In genomic region chr9:93096811-93097382, GRCh38 we compare ENCODE assay signal across 9 cellular contexts. TPM values are rescaled to one million over a fixed set of nuclear protein-coding genes. Genes with fewer than 3 reads are reported as not detected.
DNase-seq lines count a peak whose midpoint lies in the region; ATAC-seq and TF ChIP-seq lines count a peak whose summit lies in the region.
"Had no signal": no experiment of that assay in that cellular context is flagged by ENCODE, and none has a peak within 500 bp of the region (broad histone marks: within the 10 kb centered on the region; RNA-seq: fewer than 3 reads in every experiment).

No MANE protein-coding gene starts in this region.

- H3K4me1 Mint-ChIP-seq in endodermal cell (peaks cover 5% of the 10 kb centered on the region), neural progenitor cell (peaks cover 32% of the 10 kb centered on the region)

- H3K36me3 Mint-ChIP-seq in endodermal cell (ENCODE audit: low read depth) (no peaks in the 10 kb centered on the region), neural progenitor cell (no peaks in the 10 kb centered on the region)

- H3K36me3 ChIP-seq in PC-3 (ENCODE audit: low read depth, low read length): no peaks in the 10 kb centered on the region
- no peaks in the 10 kb centered on the region for H3K36me3 ChIP-seq in endodermal cell (ENCODE audit: control insufficient read depth, insufficient read depth, low read length)
- H3K36me3 ChIP-seq in neural progenitor cell: no peaks in the 10 kb centered on the region

- POLR2A ChIA-PET in PC-3 (lab: Charles Lee; ENCODE audit: unreplicated experiment): no interaction called here

- TF ChIP-seq CTCF in C4-2B (conservative IDR thresholded peaks at IDR 0.05) (no peak), PC-3 (conservative IDR thresholded peaks at IDR 0.05; ENCODE audit: low read depth, low read length) (no peak), endodermal cell (conservative IDR thresholded peaks at IDR 0.05) (no peak), neural progenitor cell (IDR thresholded peaks at IDR 0.05) (no peak)

- H3K79me2 ChIP-seq in PC-3 (ENCODE audit: low read length) (peaks cover 53% of the 10 kb centered on the region), neural progenitor cell (ENCODE audit: low read depth) (peaks cover 7% of the 10 kb centered on the region)

- CTCF ChIA-PET in PC-3 (lab: Charles Lee): no interaction called here

- H3K27me3 ChIP-seq in PC-3 (ENCODE audit: low read length) (no peaks in the 10 kb centered on the region), endodermal cell (ENCODE audit: control insufficient read depth, insufficient read depth, low read length, poor library complexity, severe bottlenecking) (no peaks in the 10 kb centered on the region), neural progenitor cell (peaks cover 10% of the 10 kb centered on the region)

- H2AFZ ChIP-seq in PC-3 (ENCODE audit: low read length): peak overlapping the region; percentile 86
- H2AFZ ChIP-seq in neural progenitor cell (replicated peaks): peak overlapping the region; percentile 80

- H3K4me2 ChIP-seq in PC-3 (ENCODE audit: low read length) (peak overlapping the region; percentile 95), neural progenitor cell (peak overlapping the region; percentile 92)

- H3K4me3 Mint-ChIP-seq in endodermal cell (peak overlapping the region; percentile 74), neural progenitor cell (peak overlapping the region; percentile 87)

- H3K9me3 ChIP-seq in PC-3 (ENCODE audit: low read length): no peaks in the 10 kb centered on the region
- no peaks in the 10 kb centered on the region for H3K9me3 ChIP-seq in endodermal cell (ENCODE audit: control insufficient read depth, low read length)
- no peaks in the 10 kb centered on the region for H3K9me3 ChIP-seq in neural progenitor cell (ENCODE audit: low read depth)

- TSS peak; percentile 42 for BruUV-seq in PC-3 (replicated peaks; lab: Mats Ljungman, UMichigan)

- H3K9me2 ChIP-seq in PC-3 (replicated peaks; ENCODE audit: low read length): no peaks in the 10 kb centered on the region

- no peak overlapping the region for H3K27ac Mint-ChIP-seq in endodermal cell
- no peak overlapping the region for H3K27ac Mint-ChIP-seq in neural progenitor cell

- H3K27me3 Mint-ChIP-seq in endodermal cell (ENCODE audit: insufficient read depth): peaks cover 4% of the 10 kb centered on the region
- H3K27me3 Mint-ChIP-seq in neural progenitor cell (ENCODE audit: insufficient read depth, low read depth): peaks cover 2% of the 10 kb centered on the region

- no peak for ATAC-seq in PC-3
- ATAC-seq in HG02588 (IDR thresholded peaks at IDR 0.05; ENCODE audit: unreplicated experiment): no peak

- H3K9me3 Mint-ChIP-seq in endodermal cell: peaks cover 8% of the 10 kb centered on the region
- H3K9me3 Mint-ChIP-seq in neural progenitor cell: peaks cover 3% of the 10 kb centered on the region

- H3K4me3 ChIP-seq in PC-3 (ENCODE audit: low read length): peak overlapping the region; percentile 91
- peak overlapping the region; percentile 89 for H3K4me3 ChIP-seq in endodermal cell (ENCODE audit: low read length)
- peak overlapping the region; percentile 89 for H3K4me3 ChIP-seq in neural progenitor cell

- no peaks in the 10 kb centered on the region for H3F3A ChIP-seq in PC-3 (ENCODE audit: low read length, unreplicated experiment)
- peaks cover 11% of the 10 kb centered on the region for H3F3A ChIP-seq in neural progenitor cell (ENCODE audit: low read depth)

- H4K20me1 ChIP-seq in PC-3 (ENCODE audit: low read length) (no peaks in the 10 kb centered on the region), neural progenitor cell (ENCODE audit: low read depth) (no peaks in the 10 kb centered on the region)

- WGBS in endodermal cell (ENCODE audit: insufficient coverage in 1 of 2, insufficient read length in 1 of 2), 2 experiments: 36 to 40% methylated on average over 14 to 16 of the region's 16 CpGs

- DNase-seq in PC-3: no peak
- DNase-seq in endodermal cell: no peak
- DNase-seq in neural progenitor cell (ENCODE audit: low spot score): no peak
- no peak for DNase-seq in AG08395 (ENCODE audit: low spot score)
- no peak for DNase-seq in NCI-H2227 treated with DMSO at 0.1 percent for 48 hours (lab: John Stamatoyannopoulos, UW)
- DNase-seq in stimulated activated CD8-positive, alpha-beta memory T cell treated with anti-CD3 and anti-CD28 coated beads, Interleukin-4, amount 100 ng/mL, for 48 hours: no peak

- H3K4me1 ChIP-seq in PC-3 (ENCODE audit: insufficient read depth, low read length): peaks cover 28% of the 10 kb centered on the region
- peaks cover 7% of the 10 kb centered on the region for H3K4me1 ChIP-seq in endodermal cell (ENCODE audit: control insufficient read depth, insufficient read depth, low read length)
- peaks cover 5% of the 10 kb centered on the region for H3K4me1 ChIP-seq in neural progenitor cell

- H3K27ac ChIP-seq in C4-2B (peak overlapping the region; percentile 81), PC-3 (ENCODE audit: low read length) (no peak overlapping the region), endodermal cell (ENCODE audit: low read depth, low read length) (peak overlapping the region; percentile 17), neural progenitor cell (no peak overlapping the region)

- H3K9ac ChIP-seq in PC-3 (ENCODE audit: low read length) (peak overlapping the region; percentile 79), endodermal cell (ENCODE audit: extremely low read depth, low read length, poor library complexity, severe bottlenecking) (peak overlapping the region; percentile 44), neural progenitor cell (no peak overlapping the region)

- intact Hi-C loops in PC-3 (cut with micrococcal nuclease): loop anchor here (2.0 to 10.0 kb wide), 2 partner anchors 94 to 222 kb away; partner anchors contain the start of gene ZNF484

RNA-seq across cellular contexts. Expression of gene CARD19, which starts 0.9 kb away (rescaled TPM):
- total RNA-seq in PC-3 (2014; rRNA removed) (68.6 and 86.0 TPM in 2 replicates), endodermal cell (10 to 100 TPM; 16.4 to 21.9 TPM), neural progenitor cell (ENCODE audit: low replicate concordance) (12.3 and 33.4 TPM in 2 replicates)
- polyA plus RNA-seq in endodermal cell (2013, experiment 1 of 2): 32.1 TPM
- 29.8 TPM for polyA plus RNA-seq in endodermal cell (2013, experiment 2 of 2)

RNA-seq across cellular contexts. Expression of gene NINJ1, which starts 37.2 kb away (rescaled TPM):
- total RNA-seq in PC-3 (2014; rRNA removed): 28.8 and 30.5 TPM in 2 replicates
- 10 to 100 TPM; 24.2 to 32.0 TPM for total RNA-seq in endodermal cell
- 29.8 TPM for polyA plus RNA-seq in endodermal cell (2013, experiment 1 of 2)
- 28.4 TPM for polyA plus RNA-seq in endodermal cell (2013, experiment 2 of 2)
- total RNA-seq in neural progenitor cell (ENCODE audit: low replicate concordance): 3.9 and 27.3 TPM in 2 replicates

RNA-seq across cellular contexts. Expression of gene SUSD3, which starts 38.4 kb away (rescaled TPM):
- total RNA-seq in PC-3 (2014; rRNA removed) (12.7 and 13.4 TPM in 2 replicates), endodermal cell (1 to 10 TPM; 5.1 to 5.9 TPM), neural progenitor cell (ENCODE audit: low replicate concordance) (1.8 TPM in 1 of 2 replicates, not detected in the other)
- 3.1 TPM for polyA plus RNA-seq in endodermal cell (2013, experiment 1 of 2)
- polyA plus RNA-seq in endodermal cell (2013, experiment 2 of 2): 2.7 TPM
- total RNA-seq: dermis microvascular lymphatic vessel endothelial cell had no signal

Comparison
In these comparisons a context has a peak if more than half of its experiments do, and no peak if none do; other contexts are left out.
1. H3K27ac ChIP-seq: peak in C4-2B (single experiment) and endodermal cell (single experiment); none in PC-3 (single experiment) and neural progenitor cell (single experiment).
2. Peak in every context shown above with its lines, with median percentiles within 50 percentile points of each other: H3K4me3 ChIP-seq.